Comparison of ENCODE assay signal across 1 cellular context in the genomic region with DNA sequence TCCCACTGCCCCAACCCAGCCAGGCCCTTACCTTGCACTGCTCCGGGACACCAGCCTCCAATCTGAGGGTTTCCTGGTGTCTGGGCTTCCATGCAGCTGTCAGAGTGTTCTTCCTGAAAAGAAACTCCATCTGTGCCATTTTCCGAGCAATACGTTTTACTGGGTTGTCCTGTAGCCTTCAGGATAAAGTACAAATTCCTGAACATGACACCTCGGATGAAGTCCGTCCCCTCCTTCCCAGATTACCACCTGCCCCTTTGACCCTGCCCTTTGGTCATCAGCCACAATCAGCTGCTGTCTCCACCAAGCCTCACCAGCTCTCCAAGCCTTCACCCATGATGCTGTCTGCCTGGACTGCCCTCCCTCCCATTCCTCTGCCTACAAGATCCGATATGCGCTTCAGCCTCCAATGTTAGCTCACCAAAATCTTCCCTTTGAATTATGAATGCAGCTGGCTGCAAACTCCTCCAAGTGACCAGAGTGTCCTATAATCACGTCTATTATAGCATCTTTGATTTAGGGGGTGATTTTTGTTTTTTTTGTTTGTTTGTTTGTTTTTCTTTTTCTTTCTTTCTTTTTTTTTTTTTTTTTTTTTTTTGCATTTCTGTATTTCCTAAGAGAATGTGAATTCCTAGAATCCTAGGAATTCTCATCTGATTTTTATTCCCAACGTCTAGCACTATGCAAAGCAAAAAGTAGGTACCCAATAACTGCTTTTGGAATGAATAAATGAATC.
TF ChIP-seq lines count a peak whose summit lies in the region.

No MANE protein-coding gene starts in this region.

TF ChIP-seq in GM23338, 12 proteins besides CTCF, POLR2A, EP300 and RAD21:
- no peak for TF ChIP-seq NANOG (IDR thresholded peaks at IDR 0.05; ENCODE audit: borderline replicate concordance)
- no peak for TF ChIP-seq POLR2AphosphoS5 (IDR thresholded peaks at IDR 0.05; ENCODE audit: low read depth)
- TF ChIP-seq EZH2 (IDR thresholded peaks at IDR 0.05; ENCODE audit: low read depth, unreplicated experiment), result no peak
- TF ChIP-seq, protein P1, sequence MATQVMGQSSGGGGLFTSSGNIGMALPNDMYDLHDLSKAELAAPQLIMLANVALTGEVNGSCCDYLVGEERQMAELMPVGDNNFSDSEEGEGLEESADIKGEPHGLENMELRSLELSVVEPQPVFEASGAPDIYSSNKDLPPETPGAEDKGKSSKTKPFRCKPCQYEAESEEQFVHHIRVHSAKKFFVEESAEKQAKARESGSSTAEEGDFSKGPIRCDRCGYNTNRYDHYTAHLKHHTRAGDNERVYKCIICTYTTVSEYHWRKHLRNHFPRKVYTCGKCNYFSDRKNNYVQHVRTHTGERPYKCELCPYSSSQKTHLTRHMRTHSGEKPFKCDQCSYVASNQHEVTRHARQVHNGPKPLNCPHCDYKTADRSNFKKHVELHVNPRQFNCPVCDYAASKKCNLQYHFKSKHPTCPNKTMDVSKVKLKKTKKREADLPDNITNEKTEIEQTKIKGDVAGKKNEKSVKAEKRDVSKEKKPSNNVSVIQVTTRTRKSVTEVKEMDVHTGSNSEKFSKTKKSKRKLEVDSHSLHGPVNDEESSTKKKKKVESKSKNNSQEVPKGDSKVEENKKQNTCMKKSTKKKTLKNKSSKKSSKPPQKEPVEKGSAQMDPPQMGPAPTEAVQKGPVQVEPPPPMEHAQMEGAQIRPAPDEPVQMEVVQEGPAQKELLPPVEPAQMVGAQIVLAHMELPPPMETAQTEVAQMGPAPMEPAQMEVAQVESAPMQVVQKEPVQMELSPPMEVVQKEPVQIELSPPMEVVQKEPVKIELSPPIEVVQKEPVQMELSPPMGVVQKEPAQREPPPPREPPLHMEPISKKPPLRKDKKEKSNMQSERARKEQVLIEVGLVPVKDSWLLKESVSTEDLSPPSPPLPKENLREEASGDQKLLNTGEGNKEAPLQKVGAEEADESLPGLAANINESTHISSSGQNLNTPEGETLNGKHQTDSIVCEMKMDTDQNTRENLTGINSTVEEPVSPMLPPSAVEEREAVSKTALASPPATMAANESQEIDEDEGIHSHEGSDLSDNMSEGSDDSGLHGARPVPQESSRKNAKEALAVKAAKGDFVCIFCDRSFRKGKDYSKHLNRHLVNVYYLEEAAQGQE (IDR thresholded peaks at IDR 0.05; ENCODE audit: unreplicated experiment), result no peak
- TF ChIP-seq STAT1 (IDR thresholded peaks at IDR 0.05; ENCODE audit: unreplicated experiment), result no peak
- TF ChIP-seq, protein P2, sequence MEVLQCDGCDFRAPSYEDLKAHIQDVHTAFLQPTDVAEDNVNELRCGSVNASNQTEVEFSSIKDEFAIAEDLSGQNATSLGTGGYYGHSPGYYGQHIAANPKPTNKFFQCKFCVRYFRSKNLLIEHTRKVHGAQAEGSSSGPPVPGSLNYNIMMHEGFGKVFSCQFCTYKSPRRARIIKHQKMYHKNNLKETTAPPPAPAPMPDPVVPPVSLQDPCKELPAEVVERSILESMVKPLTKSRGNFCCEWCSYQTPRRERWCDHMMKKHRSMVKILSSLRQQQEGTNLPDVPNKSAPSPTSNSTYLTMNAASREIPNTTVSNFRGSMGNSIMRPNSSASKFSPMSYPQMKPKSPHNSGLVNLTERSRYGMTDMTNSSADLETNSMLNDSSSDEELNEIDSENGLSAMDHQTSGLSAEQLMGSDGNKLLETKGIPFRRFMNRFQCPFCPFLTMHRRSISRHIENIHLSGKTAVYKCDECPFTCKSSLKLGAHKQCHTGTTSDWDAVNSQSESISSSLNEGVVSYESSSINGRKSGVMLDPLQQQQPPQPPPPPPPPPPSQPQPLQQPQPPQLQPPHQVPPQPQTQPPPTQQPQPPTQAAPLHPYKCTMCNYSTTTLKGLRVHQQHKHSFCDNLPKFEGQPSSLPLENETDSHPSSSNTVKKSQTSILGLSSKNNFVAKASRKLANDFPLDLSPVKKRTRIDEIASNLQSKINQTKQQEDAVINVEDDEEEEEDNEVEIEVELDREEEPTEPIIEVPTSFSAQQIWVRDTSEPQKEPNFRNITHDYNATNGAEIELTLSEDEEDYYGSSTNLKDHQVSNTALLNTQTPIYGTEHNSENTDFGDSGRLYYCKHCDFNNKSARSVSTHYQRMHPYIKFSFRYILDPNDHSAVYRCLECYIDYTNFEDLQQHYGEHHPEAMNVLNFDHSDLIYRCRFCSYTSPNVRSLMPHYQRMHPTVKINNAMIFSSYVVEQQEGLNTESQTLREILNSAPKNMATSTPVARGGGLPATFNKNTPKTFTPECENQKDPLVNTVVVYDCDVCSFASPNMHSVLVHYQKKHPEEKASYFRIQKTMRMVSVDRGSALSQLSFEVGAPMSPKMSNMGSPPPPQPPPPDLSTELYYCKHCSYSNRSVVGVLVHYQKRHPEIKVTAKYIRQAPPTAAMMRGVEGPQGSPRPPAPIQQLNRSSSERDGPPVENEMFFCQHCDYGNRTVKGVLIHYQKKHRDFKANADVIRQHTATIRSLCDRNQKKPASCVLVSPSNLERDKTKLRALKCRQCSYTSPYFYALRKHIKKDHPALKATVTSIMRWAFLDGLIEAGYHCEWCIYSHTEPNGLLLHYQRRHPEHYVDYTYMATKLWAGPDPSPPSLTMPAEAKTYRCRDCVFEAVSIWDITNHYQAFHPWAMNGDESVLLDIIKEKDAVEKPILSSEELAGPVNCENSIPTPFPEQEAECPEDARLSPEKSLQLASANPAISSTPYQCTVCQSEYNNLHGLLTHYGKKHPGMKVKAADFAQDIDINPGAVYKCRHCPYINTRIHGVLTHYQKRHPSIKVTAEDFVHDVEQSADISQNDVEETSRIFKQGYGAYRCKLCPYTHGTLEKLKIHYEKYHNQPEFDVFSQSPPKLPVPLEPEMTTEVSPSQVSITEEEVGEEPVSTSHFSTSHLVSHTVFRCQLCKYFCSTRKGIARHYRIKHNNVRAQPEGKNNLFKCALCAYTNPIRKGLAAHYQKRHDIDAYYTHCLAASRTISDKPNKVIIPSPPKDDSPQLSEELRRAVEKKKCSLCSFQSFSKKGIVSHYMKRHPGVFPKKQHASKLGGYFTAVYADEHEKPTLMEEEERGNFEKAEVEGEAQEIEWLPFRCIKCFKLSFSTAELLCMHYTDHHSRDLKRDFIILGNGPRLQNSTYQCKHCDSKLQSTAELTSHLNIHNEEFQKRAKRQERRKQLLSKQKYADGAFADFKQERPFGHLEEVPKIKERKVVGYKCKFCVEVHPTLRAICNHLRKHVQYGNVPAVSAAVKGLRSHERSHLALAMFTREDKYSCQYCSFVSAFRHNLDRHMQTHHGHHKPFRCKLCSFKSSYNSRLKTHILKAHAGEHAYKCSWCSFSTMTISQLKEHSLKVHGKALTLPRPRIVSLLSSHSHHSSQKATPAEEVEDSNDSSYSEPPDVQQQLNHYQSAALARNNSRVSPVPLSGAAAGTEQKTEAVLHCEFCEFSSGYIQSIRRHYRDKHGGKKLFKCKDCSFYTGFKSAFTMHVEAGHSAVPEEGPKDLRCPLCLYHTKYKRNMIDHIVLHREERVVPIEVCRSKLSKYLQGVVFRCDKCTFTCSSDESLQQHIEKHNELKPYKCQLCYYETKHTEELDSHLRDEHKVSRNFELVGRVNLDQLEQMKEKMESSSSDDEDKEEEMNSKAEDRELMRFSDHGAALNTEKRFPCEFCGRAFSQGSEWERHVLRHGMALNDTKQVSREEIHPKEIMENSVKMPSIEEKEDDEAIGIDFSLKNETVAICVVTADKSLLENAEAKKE (CRISPR knock-in tag; IDR thresholded peaks at IDR 0.05), result no peak
- TF ChIP-seq, protein P3, sequence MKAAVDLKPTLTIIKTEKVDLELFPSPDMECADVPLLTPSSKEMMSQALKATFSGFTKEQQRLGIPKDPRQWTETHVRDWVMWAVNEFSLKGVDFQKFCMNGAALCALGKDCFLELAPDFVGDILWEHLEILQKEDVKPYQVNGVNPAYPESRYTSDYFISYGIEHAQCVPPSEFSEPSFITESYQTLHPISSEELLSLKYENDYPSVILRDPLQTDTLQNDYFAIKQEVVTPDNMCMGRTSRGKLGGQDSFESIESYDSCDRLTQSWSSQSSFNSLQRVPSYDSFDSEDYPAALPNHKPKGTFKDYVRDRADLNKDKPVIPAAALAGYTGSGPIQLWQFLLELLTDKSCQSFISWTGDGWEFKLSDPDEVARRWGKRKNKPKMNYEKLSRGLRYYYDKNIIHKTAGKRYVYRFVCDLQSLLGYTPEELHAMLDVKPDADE (IDR thresholded peaks at IDR 0.05), result no peak
- TF ChIP-seq ZNF114 (CRISPR knock-in tag; IDR thresholded peaks at IDR 0.05), result no peak
- no peak for TF ChIP-seq CREB1 (CRISPR knock-in tag; IDR thresholded peaks at IDR 0.05; ENCODE audit: low read depth)
- no peak for TF ChIP-seq EZH2phosphoT487 (IDR thresholded peaks at IDR 0.05; ENCODE audit: unreplicated experiment)
- TF ChIP-seq JUNB (IDR thresholded peaks at IDR 0.05; ENCODE audit: unreplicated experiment), result no peak
- no peak for TF ChIP-seq ZNF331 (CRISPR knock-in tag; IDR thresholded peaks at IDR 0.05; ENCODE audit: low read depth)
